24 cellular contexts compared by ENCODE assay signal in the genomic region with DNA sequence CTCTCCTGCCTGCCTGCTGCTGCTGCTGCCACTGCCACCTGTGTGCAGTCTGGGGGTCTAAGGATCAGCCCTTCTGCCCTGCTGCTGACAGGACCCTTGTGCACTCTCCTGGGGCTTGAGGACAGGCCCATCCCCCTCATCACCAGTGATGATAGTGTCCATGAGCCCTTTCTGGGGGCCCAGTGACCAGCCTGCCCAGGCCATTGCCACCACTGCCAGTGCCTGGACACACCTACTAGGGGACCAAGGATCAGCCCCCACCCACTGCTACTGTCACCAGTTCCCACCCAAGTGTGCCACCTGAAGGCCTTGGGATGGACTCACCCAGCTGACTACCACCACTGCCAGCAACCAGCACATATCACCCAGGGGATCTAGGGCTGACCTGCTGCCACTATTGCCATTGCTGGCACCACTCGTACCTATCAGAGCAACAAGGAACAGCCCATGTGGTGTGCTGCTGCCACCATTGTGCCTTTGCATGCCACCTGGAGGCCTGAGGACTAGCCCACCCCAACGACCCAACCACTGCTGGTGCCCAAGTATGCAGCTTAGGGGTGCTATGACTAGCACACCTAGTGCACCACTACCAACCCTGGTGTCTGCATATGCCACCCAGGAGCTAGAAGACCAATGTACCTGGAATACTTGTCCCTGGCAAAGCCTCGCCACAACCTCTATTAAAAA.
"Had no signal": no experiment of that assay in that cellular context is flagged by ENCODE, and none has a peak within 500 bp of the region (broad histone marks: within the 10 kb centered on the region; RNA-seq: fewer than 3 reads in every experiment).

No MANE protein-coding gene starts in this region.

- H3K9me3 ChIP-seq: colonic mucosa, gastrocnemius medialis had no signal

- DNase-seq: colonic mucosa; cortex of kidney; dermis blood vessel endothelial cell; dorsolateral prefrontal cortex; effector CD4-positive, alpha-beta T cell; effector CD8-positive, alpha-beta T cell; effector memory CD4-positive, alpha-beta T cell; effector memory CD8-positive, alpha-beta T cell; endodermal cell; erythroblast; esophagus squamous epithelium; foreskin fibroblast; foreskin keratinocyte; foreskin melanocyte; gastrocnemius medialis; glutamatergic neuron; head of caudate nucleus; heart right ventricle had no signal

- H3K27me3 ChIP-seq: colonic mucosa, dorsolateral prefrontal cortex, esophagus muscularis mucosa, esophagus squamous epithelium, foreskin keratinocyte, gastrocnemius medialis, gastroesophageal sphincter, heart left ventricle, heart right ventricle had no signal

- H3K36me3 ChIP-seq: colonic mucosa, esophagus muscularis mucosa, esophagus squamous epithelium, gastrocnemius medialis, gastroesophageal sphincter, heart left ventricle, heart right ventricle had no signal

- H3K4me3 ChIP-seq: colonic mucosa, coronary artery, dorsolateral prefrontal cortex, esophagus muscularis mucosa, esophagus squamous epithelium, gastrocnemius medialis, gastroesophageal sphincter, heart left ventricle, heart right ventricle had no signal

- H3K4me1 ChIP-seq: colonic mucosa, esophagus muscularis mucosa, esophagus squamous epithelium, foreskin keratinocyte, gastrocnemius medialis, gastroesophageal sphincter, heart left ventricle, heart right ventricle had no signal

- H3K27ac ChIP-seq: colonic mucosa, coronary artery, dorsolateral prefrontal cortex, epithelial cell of prostate, esophagus muscularis mucosa, esophagus squamous epithelium, foreskin keratinocyte, gastrocnemius medialis, gastroesophageal sphincter, heart left ventricle, heart right ventricle had no signal

- ATAC-seq: effector memory CD8-positive, alpha-beta T cell; esophagus mucosa; foreskin keratinocyte; gastrocnemius medialis; gastroesophageal sphincter; heart left ventricle had no signal
